Comparison of ENCODE assay signal across 8 cellular contexts in the genomic region with DNA sequence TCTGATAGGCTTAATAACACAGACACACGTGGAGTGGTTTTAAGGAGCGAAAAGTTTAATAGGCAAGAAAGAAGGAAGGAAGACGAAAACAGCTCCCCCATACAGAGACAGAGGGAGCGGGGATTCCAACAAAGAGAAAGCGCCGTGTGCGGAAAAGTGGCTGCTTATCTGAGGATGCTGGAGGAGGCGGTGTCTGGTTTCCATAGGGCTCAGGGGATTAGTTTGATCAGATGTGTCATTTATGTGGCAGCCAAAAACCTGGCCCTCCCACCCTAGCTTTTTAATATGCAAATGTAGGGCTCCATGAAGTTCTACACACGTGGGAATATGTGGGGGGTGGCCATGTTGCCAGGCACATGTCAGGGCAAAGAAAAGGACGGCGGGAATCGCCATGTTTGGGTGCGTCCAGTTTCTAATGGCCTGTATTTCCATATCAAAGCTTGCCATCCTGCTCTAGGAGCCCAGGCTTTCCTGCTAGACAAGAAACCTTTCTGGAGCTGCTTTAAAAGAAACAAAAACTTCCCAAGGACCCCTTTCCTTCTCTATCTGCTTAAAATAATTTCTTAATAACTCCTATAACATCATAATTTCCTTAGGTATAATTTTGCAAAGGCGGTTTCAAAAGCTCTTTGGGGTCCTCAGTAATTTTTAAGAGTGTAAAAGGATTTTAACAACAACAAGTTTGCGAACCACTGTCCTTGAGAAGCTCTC. TPM values are rescaled to one million over a fixed set of nuclear protein-coding genes. Genes with fewer than 3 reads are reported as not detected.
DNase-seq lines count a peak whose midpoint lies in the region; TF ChIP-seq lines count a peak whose summit lies in the region.

No MANE protein-coding gene starts in this region.

- H3K27me3 Mint-ChIP-seq in activated CD4-positive, alpha-beta T cell treated with anti-CD3 and anti-CD28 coated beads, Interleukin-2, amount 10 ng/mL, durations not matched to agents 24 days and 14 days, result no peaks in the 10 kb centered on the region

- H3K4me1 ChIP-seq in iPS-20b (ENCODE audit: insufficient read depth, low read length) (peaks cover 14% of the 10 kb centered on the region; the same call in 1 of the 2 replicates), suprapubic skin (peaks cover 45% of the 10 kb centered on the region)

- H3K27ac Mint-ChIP-seq in activated CD4-positive, alpha-beta T cell treated with anti-CD3 and anti-CD28 coated beads, Interleukin-2, amount 10 ng/mL, durations not matched to agents 24 days and 14 days, result peak overlapping the region; percentile 94

- H3K9me3 ChIP-seq in iPS-20b (ENCODE audit: insufficient read depth, low read depth, low read length) (no peaks in the 10 kb centered on the region), suprapubic skin (no peaks in the 10 kb centered on the region)

- WGBS in suprapubic skin, result 85% methylated on average over 15 of the region's 15 CpGs

- no peaks in the 10 kb centered on the region for H3K27me3 ChIP-seq in iPS-20b (ENCODE audit: insufficient read depth, low read length)
- H3K27me3 ChIP-seq in suprapubic skin, result no peaks in the 10 kb centered on the region

- H3K36me3 Mint-ChIP-seq in activated CD4-positive, alpha-beta T cell treated with anti-CD3 and anti-CD28 coated beads, Interleukin-2, amount 10 ng/mL, durations not matched to agents 24 days and 14 days (ENCODE audit: low read depth), result peaks cover 9% of the 10 kb centered on the region

- intact Hi-C loops in activated CD4-positive, alpha-beta T cell treated with anti-CD3 and anti-CD28 coated beads, Interleukin-2, amount 10 ng/mL, durations not matched to agents 24 days and 14 days (cut with micrococcal nuclease), result loop anchor here (2.0 kb wide), 1 partner anchor 319 kb away; no protein-coding TSS in a partner anchor

- peak overlapping the region; percentile 90 for H3K9ac ChIP-seq in iPS-20b (ENCODE audit: low read depth, low read length)

- H3K4me3 ChIP-seq in iPS-20b (ENCODE audit: low read length), result peak overlapping the region; percentile 94
- peak overlapping the region; percentile 69 for H3K4me3 ChIP-seq in suprapubic skin

- TF ChIP-seq CTCF in VCaP (conservative IDR thresholded peaks at IDR 0.05), result no peak
- no peak for TF ChIP-seq CTCF in suprapubic skin (IDR thresholded peaks at IDR 0.05)

- no peaks in the 10 kb centered on the region for H3K9me3 Mint-ChIP-seq in activated CD4-positive, alpha-beta T cell treated with anti-CD3 and anti-CD28 coated beads, Interleukin-2, amount 10 ng/mL, durations not matched to agents 24 days and 14 days

- peaks cover 20% of the 10 kb centered on the region for H3K36me3 ChIP-seq in iPS-20b (ENCODE audit: insufficient read depth, low read depth, low read length)
- H3K36me3 ChIP-seq in suprapubic skin, result no peaks in the 10 kb centered on the region

- peaks cover 18% of the 10 kb centered on the region for H3K4me1 Mint-ChIP-seq in activated CD4-positive, alpha-beta T cell treated with anti-CD3 and anti-CD28 coated beads, Interleukin-2, amount 10 ng/mL, durations not matched to agents 24 days and 14 days

- TF ChIP-seq EP300 in suprapubic skin (IDR thresholded peaks at IDR 0.05), result no peak

- peak overlapping the region; percentile 90 for H3K4me3 Mint-ChIP-seq in activated CD4-positive, alpha-beta T cell treated with anti-CD3 and anti-CD28 coated beads, Interleukin-2, amount 10 ng/mL, durations not matched to agents 24 days and 14 days

- no peak for DNase-seq in activated CD4-positive, alpha-beta T cell treated with anti-CD3 and anti-CD28 coated beads, Interleukin-2, amount 10 ng/mL, durations not matched to agents 24 days and 14 days
- no peak for DNase-seq in activated CD4-positive, alpha-beta T cell treated with anti-CD3 and anti-CD28 coated beads for 4 hours
- DNase-seq in suprapubic skin (ENCODE audit: low spot score in 2 of 2), result peak; percentile 49
- no peak for DNase-seq in GF-D8 (lab: John Stamatoyannopoulos, UW)
- DNase-seq in Ammon's horn (ENCODE audit: low spot score), result no peak
- no peak for DNase-seq in DMS79 treated with DMSO at 0.1 percent for 48 hours (lab: John Stamatoyannopoulos, UW)

- H3K27ac ChIP-seq in VCaP (peak overlapping the region; percentile 90), iPS-20b (ENCODE audit: low read length) (peak overlapping the region; percentile 78), suprapubic skin (no peak overlapping the region)

- no peak for TF ChIP-seq POLR2A in suprapubic skin (IDR thresholded peaks at IDR 0.05)

RNA-seq across cellular contexts. Expression of a gene that starts 0.7 kb away (rescaled TPM):
- total RNA-seq in activated CD4-positive, alpha-beta T cell treated with anti-CD3 and anti-CD28 coated beads, Interleukin-2, amount 10 ng/mL, durations not matched to agents 24 days and 14 days, result 38.1 and 39.9 TPM in 2 replicates
- total RNA-seq in suprapubic skin, result 10 to 100 TPM in 3 of 4 donors, 1 to 10 TPM in 1; 8.7 to 25.2 (median 14.6) TPM

RNA-seq across cellular contexts. Expression of a gene that starts 16.9 kb away (rescaled TPM):
- total RNA-seq in activated CD4-positive, alpha-beta T cell treated with anti-CD3 and anti-CD28 coated beads, Interleukin-2, amount 10 ng/mL, durations not matched to agents 24 days and 14 days, result not detected in 2 replicates
- total RNA-seq in suprapubic skin, result not detected

RNA-seq across cellular contexts. Expression of a gene that starts 51.9 kb away (rescaled TPM):
- total RNA-seq in activated CD4-positive, alpha-beta T cell treated with anti-CD3 and anti-CD28 coated beads, Interleukin-2, amount 10 ng/mL, durations not matched to agents 24 days and 14 days, result 57.0 and 60.2 TPM in 2 replicates
- 1 to 10 TPM in 1 of 4 donors, under 1 TPM in 2, not detected in 1; 0.55 to 6.8 (median 0.98) TPM for total RNA-seq in suprapubic skin

Comparison
In these comparisons a context has a peak if more than half of its experiments do, and no peak if none do; other contexts are left out.
1. DNase-seq: peak in suprapubic skin (2 of 2); none in activated CD4-positive, alpha-beta T cell treated with anti-CD3 and anti-CD28 coated beads, Interleukin-2, amount 10 ng/mL, durations not matched to agents 24 days and 14 days (single experiment), activated CD4-positive, alpha-beta T cell treated with anti-CD3 and anti-CD28 coated beads for 4 hours (0 of 2), GF-D8 (single experiment), Ammon's horn (single experiment) and DMS79 treated with DMSO at 0.1 percent for 48 hours (single experiment).